8 cellular contexts compared by ENCODE assay signal in the genomic region with DNA sequence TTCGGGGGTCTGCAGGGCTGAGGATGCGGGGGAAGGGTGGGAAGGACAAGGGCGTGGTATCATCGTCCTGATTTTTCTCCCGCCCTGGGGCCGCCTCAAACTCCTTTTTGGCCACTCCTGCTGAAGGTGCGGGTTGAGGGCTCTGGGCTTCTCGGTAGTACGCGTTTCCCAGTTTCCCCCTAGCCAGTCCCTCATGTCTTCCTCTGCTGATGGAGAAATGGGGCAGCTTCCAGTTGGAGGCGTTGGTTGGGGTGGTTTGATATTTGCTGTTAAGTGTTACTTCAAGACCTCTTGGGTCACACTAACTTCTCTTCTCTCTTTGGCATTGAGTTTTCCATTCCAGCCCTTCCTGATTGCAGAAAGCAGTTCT. TPM values are rescaled to one million over a fixed set of nuclear protein-coding genes. Genes with fewer than 3 reads are reported as not detected.
DNase-seq lines count a peak whose midpoint lies in the region; ATAC-seq and TF ChIP-seq lines count a peak whose summit lies in the region.

No MANE protein-coding gene starts in this region.

- H3K4me1 ChIP-seq in right atrium auricular region: peaks cover 0 to 22% of the 10 kb centered on the region in 2 donors
- H3K4me1 ChIP-seq in gastrocnemius medialis: peaks cover 21 to 33% of the 10 kb centered on the region in 2 donors

- POLR2A ChIA-PET in activated CD4-positive, alpha-beta T cell treated with anti-CD3 and anti-CD28 coated beads for 36 hours (lab: Charles Lee): no interaction called here

- peaks cover 4% of the 10 kb centered on the region for H3K36me3 Mint-ChIP-seq in activated CD4-positive, alpha-beta T cell treated with anti-CD3 and anti-CD28 coated beads for 36 hours (ENCODE audit: low read depth)
- H3K36me3 Mint-ChIP-seq in IgD-negative memory B cell: peaks cover 2% of the 10 kb centered on the region
- peaks cover 7% of the 10 kb centered on the region for H3K36me3 Mint-ChIP-seq in activated T-helper 2 cell treated with anti-CD3 and anti-CD28 coated beads, Interferon-gamma antibody, Interleukin-2, Interleukin-4, amounts not matched to agents 10 μg/mL and 5 μg/mL and 100 μg/mL, durations not matched to agents 14 hours and 24 hours and 36 hours (ENCODE audit: low read depth)

- TF ChIP-seq POLR2A in gastrocnemius medialis (IDR thresholded peaks at IDR 0.05): no peak

- H3K4me3 Mint-ChIP-seq in activated CD4-positive, alpha-beta T cell treated with anti-CD3 and anti-CD28 coated beads for 36 hours: peak overlapping the region; percentile 98
- peak overlapping the region; percentile 99 to 100 (median 100) for H3K4me3 Mint-ChIP-seq in IgD-negative memory B cell
- H3K4me3 Mint-ChIP-seq in activated T-helper 2 cell treated with anti-CD3 and anti-CD28 coated beads, Interferon-gamma antibody, Interleukin-2, Interleukin-4, amounts not matched to agents 10 μg/mL and 5 μg/mL and 100 μg/mL, durations not matched to agents 14 hours and 24 hours and 36 hours (ENCODE audit: low read depth): peak overlapping the region; percentile 98

- H3K27ac Mint-ChIP-seq in activated CD4-positive, alpha-beta T cell treated with anti-CD3 and anti-CD28 coated beads for 36 hours: peak overlapping the region; percentile 92
- peak overlapping the region; percentile 94 to 99 (median 95) for H3K27ac Mint-ChIP-seq in IgD-negative memory B cell
- peak overlapping the region; percentile 83 for H3K27ac Mint-ChIP-seq in activated T-helper 2 cell treated with anti-CD3 and anti-CD28 coated beads, Interferon-gamma antibody, Interleukin-2, Interleukin-4, amounts not matched to agents 10 μg/mL and 5 μg/mL and 100 μg/mL, durations not matched to agents 14 hours and 24 hours and 36 hours

- intact Hi-C loops in activated CD4-positive, alpha-beta T cell treated with anti-CD3 and anti-CD28 coated beads for 36 hours (cut with DNase I, micrococcal nuclease): loop anchor here (2.0 to 10.0 kb wide), 6 partner anchors 237 to 648 kb away; a partner anchor contains a TSS
- intact Hi-C loops in activated T-helper 2 cell treated with anti-CD3 and anti-CD28 coated beads, Interferon-gamma antibody, Interleukin-2, Interleukin-4, amounts not matched to agents 10 μg/mL and 5 μg/mL and 100 μg/mL, durations not matched to agents 14 hours and 24 hours and 36 hours (cut with micrococcal nuclease): loop anchor here (5.0 to 10.0 kb wide), 5 partner anchors 186 to 654 kb away; a partner anchor contains a TSS
- intact Hi-C loops in gastrocnemius medialis (cut with DNase I; ENCODE audit: low total_unique reads): loop anchor here (2.0 kb wide), 3 partner anchors 86 to 562 kb away; a partner anchor contains a TSS

- TF ChIP-seq CTCF in right atrium auricular region (IDR thresholded peaks at IDR 0.05) (no peak), gastrocnemius medialis (IDR thresholded peaks at IDR 0.05 in 4 of 5, conservative IDR thresholded peaks at IDR 0.05 in 1 of 5) (no peak)

- H3K27ac ChIP-seq in right atrium auricular region (peak overlapping the region; percentile 80 to 87), gastrocnemius medialis (peak overlapping the region; percentile 89 to 93 (median 91))

- H3K4me1 Mint-ChIP-seq in activated CD4-positive, alpha-beta T cell treated with anti-CD3 and anti-CD28 coated beads for 36 hours: peaks cover 27% of the 10 kb centered on the region
- peaks cover 26 to 37% (median 32%) of the 10 kb centered on the region in 3 donors for H3K4me1 Mint-ChIP-seq in IgD-negative memory B cell
- H3K4me1 Mint-ChIP-seq in activated T-helper 2 cell treated with anti-CD3 and anti-CD28 coated beads, Interferon-gamma antibody, Interleukin-2, Interleukin-4, amounts not matched to agents 10 μg/mL and 5 μg/mL and 100 μg/mL, durations not matched to agents 14 hours and 24 hours and 36 hours (ENCODE audit: low read depth): peaks cover 26% of the 10 kb centered on the region

- DNase-seq in activated CD4-positive, alpha-beta T cell treated with anti-CD3 and anti-CD28 coated beads for 36 hours: no peak
- DNase-seq in activated CD4-positive, alpha-beta T cell treated with anti-CD3 and anti-CD28 coated beads, Interleukin-2, amount 50 U/mL, for 4 hours: no peak
- no peak for DNase-seq in activated T-helper 2 cell treated with anti-CD3 and anti-CD28 coated beads, Interferon-gamma antibody, Interleukin-2, Interleukin-4, amounts not matched to agents 10 μg/mL and 5 μg/mL and 100 μg/mL, durations not matched to agents 14 hours and 24 hours and 36 hours (ENCODE audit: low spot score)
- DNase-seq in right atrium auricular region (ENCODE audit: low spot score): no peak
- peak in 1 of 2 donors; percentile 10 for DNase-seq in gastrocnemius medialis
- no peak for DNase-seq in mesenteric fat pad (ENCODE audit: low spot score)

- ATAC-seq in activated CD4-positive, alpha-beta T cell treated with anti-CD3 and anti-CD28 coated beads for 36 hours: peak; percentile 34
- ATAC-seq in GM21737 (IDR thresholded peaks at IDR 0.05; ENCODE audit: unreplicated experiment): peak; percentile 33
- ATAC-seq in gastrocnemius medialis: peak; percentile 7 to 21

- no peaks in the 10 kb centered on the region for H3K9me3 Mint-ChIP-seq in activated CD4-positive, alpha-beta T cell treated with anti-CD3 and anti-CD28 coated beads for 36 hours (ENCODE audit: low read depth)
- no peaks in the 10 kb centered on the region for H3K9me3 Mint-ChIP-seq in IgD-negative memory B cell
- no peaks in the 10 kb centered on the region for H3K9me3 Mint-ChIP-seq in activated T-helper 2 cell treated with anti-CD3 and anti-CD28 coated beads, Interferon-gamma antibody, Interleukin-2, Interleukin-4, amounts not matched to agents 10 μg/mL and 5 μg/mL and 100 μg/mL, durations not matched to agents 14 hours and 24 hours and 36 hours

- in situ Hi-C loops in gastrocnemius medialis (cut with MboI; ENCODE audit: low sequenced_read_pairs in 4 of 4): loop anchor here in 3 of 4 donors (25.0 kb wide), 2 partner anchors 197 to 572 kb away; a partner anchor contains a TSS

- H3K9me3 ChIP-seq in right atrium auricular region: no peaks in the 10 kb centered on the region
- H3K9me3 ChIP-seq in gastrocnemius medialis: no peaks in the 10 kb centered on the region

- H3K27me3 Mint-ChIP-seq in activated CD4-positive, alpha-beta T cell treated with anti-CD3 and anti-CD28 coated beads for 36 hours: no peaks in the 10 kb centered on the region
- no peaks in the 10 kb centered on the region for H3K27me3 Mint-ChIP-seq in IgD-negative memory B cell
- no peaks in the 10 kb centered on the region for H3K27me3 Mint-ChIP-seq in activated T-helper 2 cell treated with anti-CD3 and anti-CD28 coated beads, Interferon-gamma antibody, Interleukin-2, Interleukin-4, amounts not matched to agents 10 μg/mL and 5 μg/mL and 100 μg/mL, durations not matched to agents 14 hours and 24 hours and 36 hours (ENCODE audit: low read depth)

- H3K4me3 ChIP-seq in right atrium auricular region (peak overlapping the region; percentile 81 to 92), gastrocnemius medialis (peak overlapping the region; percentile 91 to 98 (median 94))

- H3K36me3 ChIP-seq in right atrium auricular region (no peaks in the 10 kb centered on the region), gastrocnemius medialis (no peaks in the 10 kb centered on the region)

- H3K27me3 ChIP-seq in right atrium auricular region (no peaks in the 10 kb centered on the region), gastrocnemius medialis (no peaks in the 10 kb centered on the region)

- CTCF ChIA-PET in activated CD4-positive, alpha-beta T cell treated with anti-CD3 and anti-CD28 coated beads for 36 hours (lab: Charles Lee): interaction anchor here (1.2 kb wide), 1 partner anchor 10 kb away, joined by 3 read pairs; no protein-coding TSS in a partner anchor

RNA-seq across cellular contexts. Expression of a gene that starts 0.5 kb away (rescaled TPM):
- total RNA-seq in activated CD4-positive, alpha-beta T cell treated with anti-CD3 and anti-CD28 coated beads for 36 hours: 10 to 100 TPM; 16.1 to 16.3 TPM
- 2.0 TPM for polyA plus RNA-seq in IgD-negative memory B cell
- total RNA-seq in activated T-helper 2 cell treated with anti-CD3 and anti-CD28 coated beads, Interferon-gamma antibody, Interleukin-2, Interleukin-4, amounts not matched to agents 10 μg/mL and 5 μg/mL and 100 μg/mL, durations not matched to agents 14 hours and 24 hours and 36 hours: 15.7 and 16.7 TPM in 2 replicates
- total RNA-seq in right atrium auricular region: 1 to 10 TPM; 3.4 to 4.4 TPM
- 10 to 100 TPM in 1 of 4 donors, 1 to 10 TPM in 3; 1.8 to 15.0 (median 5.6) TPM for total RNA-seq in gastrocnemius medialis
- 6.6 TPM for total RNA-seq in mesenteric fat pad

RNA-seq across cellular contexts. Expression of a gene that starts 0.6 kb away (rescaled TPM):
- total RNA-seq in activated CD4-positive, alpha-beta T cell treated with anti-CD3 and anti-CD28 coated beads for 36 hours: 10 to 100 TPM; 20.2 to 28.4 TPM
- 33.0 TPM for polyA plus RNA-seq in IgD-negative memory B cell
- total RNA-seq in activated T-helper 2 cell treated with anti-CD3 and anti-CD28 coated beads, Interferon-gamma antibody, Interleukin-2, Interleukin-4, amounts not matched to agents 10 μg/mL and 5 μg/mL and 100 μg/mL, durations not matched to agents 14 hours and 24 hours and 36 hours: 18.5 and 22.0 TPM in 2 replicates
- total RNA-seq in right atrium auricular region (10 to 100 TPM; 22.6 to 22.7 TPM), gastrocnemius medialis (10 to 100 TPM; 16.7 to 27.3 (median 24.4) TPM), mesenteric fat pad (15.9 TPM)
